18 cellular contexts compared by ENCODE assay signal in the genomic region with DNA sequence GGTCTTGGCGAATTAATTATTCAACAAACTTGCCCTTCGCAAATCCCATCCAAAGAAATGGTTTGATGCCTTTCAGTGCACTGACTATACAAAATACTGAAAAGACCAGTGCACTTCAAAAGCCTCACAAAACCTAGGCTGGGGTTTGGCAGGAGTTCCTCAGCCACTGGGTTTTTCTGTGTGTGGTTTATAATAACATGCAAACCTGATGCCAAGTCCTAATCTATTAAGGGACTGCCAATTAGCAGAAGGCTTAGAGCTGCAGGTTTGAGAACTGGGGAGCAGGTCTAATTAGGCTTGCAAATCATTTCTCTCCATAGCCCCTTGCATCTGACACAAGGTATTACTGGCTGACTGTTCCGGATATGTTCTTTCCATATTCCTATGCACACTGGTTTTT.
DNase-seq lines count a peak whose midpoint lies in the region; ATAC-seq lines count a peak whose summit lies in the region.
"Had no signal": no experiment of that assay in that cellular context is flagged by ENCODE, and none has a peak within 500 bp of the region (broad histone marks: within the 10 kb centered on the region; RNA-seq: fewer than 3 reads in every experiment).

No MANE protein-coding gene starts in this region.

- no peaks in the 10 kb centered on the region; the same call in 1 of the 2 replicates for H3K36me3 ChIP-seq in HUES48 (ENCODE audit: control insufficient read depth, insufficient read depth, low read length)
- H3K36me3 ChIP-seq: ovary, vagina had no signal

- peaks cover 82% of the 10 kb centered on the region for H3K4me1 ChIP-seq in HUES48 (ENCODE audit: control insufficient read depth, insufficient read depth, low read length)

- no peaks in the 10 kb centered on the region for H3K27me3 ChIP-seq in HUES48 (ENCODE audit: control insufficient read depth, insufficient read depth, low read length)
- H3K27me3 ChIP-seq: ovary, vagina had no signal

- no peaks in the 10 kb centered on the region for H3K9me3 ChIP-seq in HUES48 (ENCODE audit: control insufficient read depth, insufficient read depth, low read length)
- H3K9me3 ChIP-seq: ovary, SK-N-SH, vagina had no signal

- peak; percentile 44 for DNase-seq in NCI-H2196 (lab: John Stamatoyannopoulos, UW; ENCODE audit: unreplicated experiment)
- DNase-seq in cerebellar cortex (ENCODE audit: low spot score): peak; percentile 20
- peak; percentile 79 for DNase-seq in pons (ENCODE audit: low spot score)
- DNase-seq: activated CD4-positive, alpha-beta T cell treated with anti-CD3 and anti-CD28 coated beads, Interleukin-2, amount 50 U/mL, for 4 hours; activated T-cell treated with anti-CD3 and anti-CD28 coated beads, Interleukin-2, amount 50 U/mL, for 72 hours; islet precursor cell; NCI-H1930; ovary; SK-N-SH; stimulated activated naive CD4-positive, alpha-beta T cell had no signal

- no peak overlapping the region for H3K9ac ChIP-seq in HUES48 (ENCODE audit: low read depth, low read length)
- H3K9ac ChIP-seq: SK-N-SH had no signal

- no peak overlapping the region for H3K4me3 ChIP-seq in HUES48 (ENCODE audit: low read depth, low read length)
- H3K4me3 ChIP-seq: coronary artery, ovary, vagina had no signal

- H3K27ac ChIP-seq in HUES48 (ENCODE audit: low read depth, low read length): peak overlapping the region; percentile 93
- H3K27ac ChIP-seq: C4-2B, coronary artery, epithelial cell of prostate, ovary, vagina had no signal

- ATAC-seq in GM21528 (IDR thresholded peaks at IDR 0.05; ENCODE audit: low FRiP score, unreplicated experiment): no peak
- no peak for ATAC-seq in GM21619 (IDR thresholded peaks at IDR 0.05; ENCODE audit: unreplicated experiment)
- no peak for ATAC-seq in HG03520 (IDR thresholded peaks at IDR 0.05; ENCODE audit: unreplicated experiment)
- ATAC-seq: activated T-cell treated with anti-CD3 and anti-CD28 coated beads, Interleukin-2, amount 50 U/mL, for 72 hours had no signal

Comparison
In these comparisons a context has a peak if more than half of its experiments do, and no peak if none do; other contexts are left out.
1. DNase-seq: peak in every context shown above with its lines; median percentile 79 in pons; 44 in NCI-H2196; 20 in cerebellar cortex.